ENCODE assay signal across 17 cellular contexts in genomic region chr20:32352101-32352720, GRCh38.
"Had no signal": no experiment of that assay in that cellular context is flagged by ENCODE, and none has a peak within 500 bp of the region (broad histone marks: within the 10 kb centered on the region; RNA-seq: fewer than 3 reads in every experiment).

No MANE protein-coding gene starts in this region.

- H3K9me3 Mint-ChIP-seq: effector memory CD8-positive, alpha-beta T cell; naive thymus-derived CD8-positive, alpha-beta T cell; stimulated activated memory B cell treated with anti-CD40 and anti-IgM and Interleukin-4, amounts not matched to agents 10 μg/mL and 1 μg/mL and 100 μg/mL, for 72 hours had no signal

- H3K27me3 Mint-ChIP-seq: dendritic cell treated with granulocyte-macrophage colony-stimulating factor and Interleukin-4, amounts not matched to agents 40 ng/mL and 50 ng/mL, for 4 days; effector memory CD8-positive, alpha-beta T cell; naive thymus-derived CD8-positive, alpha-beta T cell; stimulated activated memory B cell treated with anti-CD40 and anti-IgM and Interleukin-4, amounts not matched to agents 10 μg/mL and 1 μg/mL and 100 μg/mL, for 72 hours had no signal

- H3K36me3 ChIP-seq: ascending aorta, breast epithelium, neutrophil had no signal

- H3K4me3 Mint-ChIP-seq: dendritic cell treated with granulocyte-macrophage colony-stimulating factor and Interleukin-4, amounts not matched to agents 40 ng/mL and 50 ng/mL, for 4 days; effector memory CD8-positive, alpha-beta T cell; naive thymus-derived CD8-positive, alpha-beta T cell; stimulated activated memory B cell treated with anti-CD40 and anti-IgM and Interleukin-4, amounts not matched to agents 10 μg/mL and 1 μg/mL and 100 μg/mL, for 72 hours had no signal

- H3K4me3 ChIP-seq: ascending aorta, breast epithelium had no signal

- DNase-seq: activated CD8-positive, alpha-beta memory T cell treated with anti-CD3 and anti-CD28 coated beads, Interleukin-2, amount 50 U/mL, for 48 hours; activated naive CD4-positive, alpha-beta T cell treated with Interleukin-2 at 50 U/mL for 16 hours; cerebellar nuclear complex; effector memory CD8-positive, alpha-beta T cell; foreskin melanocyte; mesenchymal stem cell; naive thymus-derived CD8-positive, alpha-beta T cell; retina; stimulated activated CD4-positive, alpha-beta T cell treated with anti-CD3 and anti-CD28 coated beads, Interleukin-2, amount 100 ng/mL, for 48 hours; trophoblast cell had no signal

- H3K27ac Mint-ChIP-seq: dendritic cell treated with granulocyte-macrophage colony-stimulating factor and Interleukin-4, amounts not matched to agents 40 ng/mL and 50 ng/mL, for 4 days; effector memory CD8-positive, alpha-beta T cell; naive thymus-derived CD8-positive, alpha-beta T cell; stimulated activated memory B cell treated with anti-CD40 and anti-IgM and Interleukin-4, amounts not matched to agents 10 μg/mL and 1 μg/mL and 100 μg/mL, for 72 hours had no signal

- ATAC-seq: activated CD4-positive, CD25-positive, alpha-beta regulatory T cell treated with anti-CD3 and anti-CD28 coated beads, Interleukin-2, amount 50 U/mL, for 24 hours; effector memory CD8-positive, alpha-beta T cell; naive thymus-derived CD8-positive, alpha-beta T cell; stimulated activated memory B cell treated with anti-CD40 and anti-IgM and Interleukin-4, amounts not matched to agents 10 μg/mL and 1 μg/mL and 100 μg/mL, for 72 hours had no signal

- H3K27me3 ChIP-seq: ascending aorta, breast epithelium, neutrophil had no signal

- H3K9me3 ChIP-seq: ascending aorta, breast epithelium, neutrophil had no signal

- H3K4me1 ChIP-seq: breast epithelium had no signal

- H3K27ac ChIP-seq: ascending aorta, breast epithelium, epithelial cell of prostate, neutrophil had no signal
